Comparison of ENCODE assay signal across 9 cellular contexts in genomic region chr11:110295086-110295485, GRCh38. TPM values are rescaled to one million over a fixed set of nuclear protein-coding genes. Genes with fewer than 3 reads are reported as not detected.
A peak's percentile ranks its signal among the peaks of the same experiment; 100 is the strongest.
DNase-seq lines count a peak whose midpoint lies in the region; ATAC-seq and TF ChIP-seq lines count a peak whose summit lies in the region.
"Had no signal": no experiment of that assay in that cellular context is flagged by ENCODE, and none has a peak within 500 bp of the region (broad histone marks: within the 10 kb centered on the region; RNA-seq: fewer than 3 reads in every experiment).

No MANE protein-coding gene starts in this region.

- peaks cover 2% of the 10 kb centered on the region for H3K9me3 Mint-ChIP-seq in activated CD4-positive, alpha-beta T cell treated with anti-CD3 and anti-CD28 coated beads, Interleukin-2, amount 10 ng/mL, durations not matched to agents 7 days and 5 days
- H3K9me3 Mint-ChIP-seq in activated naive CD8-positive, alpha-beta T cell treated with anti-CD3 and anti-CD28 coated beads, Interleukin-2, amount 50 U/mL, for 24 hours: no peaks in the 10 kb centered on the region

- peaks cover 7% of the 10 kb centered on the region for H3K4me1 ChIP-seq in thymus (ENCODE audit: control insufficient read depth, insufficient read depth, low read length)

- no peaks in the 10 kb centered on the region for H3K27me3 Mint-ChIP-seq in activated CD4-positive, alpha-beta T cell treated with anti-CD3 and anti-CD28 coated beads, Interleukin-2, amount 10 ng/mL, durations not matched to agents 7 days and 5 days
- H3K27me3 Mint-ChIP-seq in activated naive CD8-positive, alpha-beta T cell treated with anti-CD3 and anti-CD28 coated beads, Interleukin-2, amount 50 U/mL, for 24 hours: no peaks in the 10 kb centered on the region

- H3K4me3 ChIP-seq in kidney epithelial cell (ENCODE audit: low read depth, low read length): peak overlapping the region; percentile 67
- peak overlapping the region; percentile 98 for H3K4me3 ChIP-seq in thymus (ENCODE audit: low read length)

- no peaks in the 10 kb centered on the region for H3K36me3 ChIP-seq in kidney epithelial cell (ENCODE audit: control insufficient read depth, insufficient read depth, low read length)
- H3K36me3 ChIP-seq in thymus (ENCODE audit: control insufficient read depth, insufficient read depth): peaks cover 3% of the 10 kb centered on the region

- no peak overlapping the region for H3K27ac ChIP-seq in thymus (ENCODE audit: low read depth)

- H3K36me3 Mint-ChIP-seq in activated CD4-positive, alpha-beta T cell treated with anti-CD3 and anti-CD28 coated beads, Interleukin-2, amount 10 ng/mL, durations not matched to agents 7 days and 5 days (ENCODE audit: low read depth): peaks cover 15% of the 10 kb centered on the region
- H3K36me3 Mint-ChIP-seq in activated naive CD8-positive, alpha-beta T cell treated with anti-CD3 and anti-CD28 coated beads, Interleukin-2, amount 50 U/mL, for 24 hours (ENCODE audit: low read depth): peaks cover 5% of the 10 kb centered on the region

- CTCF ChIA-PET in activated CD4-positive, alpha-beta T cell treated with anti-CD3 and anti-CD28 coated beads, Interleukin-2, amount 10 ng/mL, durations not matched to agents 7 days and 5 days (lab: Charles Lee): interaction anchor here (2.3 kb wide), 1 partner anchor 27 kb away, joined by 7 read pairs; no protein-coding TSS in a partner anchor

- no peak for DNase-seq in activated CD4-positive, alpha-beta T cell treated with anti-CD3 and anti-CD28 coated beads, Interleukin-2, amount 10 ng/mL, durations not matched to agents 7 days and 5 days
- DNase-seq in activated CD4-positive, alpha-beta T cell treated with anti-CD3 and anti-CD28 coated beads for 48 hours: no peak
- no peak for DNase-seq in activated naive CD8-positive, alpha-beta T cell treated with anti-CD3 and anti-CD28 coated beads, Interleukin-2, amount 50 U/mL, for 24 hours
- DNase-seq in kidney epithelial cell (ENCODE audit: low read depth): no peak
- no peak for DNase-seq in sciatic nerve (ENCODE audit: low spot score)
- no peak for DNase-seq in D341Med (ENCODE audit: low spot score)
- DNase-seq in NK-92 treated with Interleukin-12 subunit alpha and Interleukin-12 subunit beta, amount 100 ng/mL, for 24 hours (lab: John Stamatoyannopoulos, UW): no peak
- DNase-seq: DMS 273 treated with DMSO at 0.1 percent for 48 hours had no signal

- H3K27me3 ChIP-seq in kidney epithelial cell (ENCODE audit: control insufficient read depth, insufficient read depth, low read length) (no peaks in the 10 kb centered on the region), thymus (ENCODE audit: control insufficient read depth, insufficient read depth) (no peaks in the 10 kb centered on the region)

- 19% methylated on average over 4 of the region's 4 CpGs for WGBS in thymus

- ATAC-seq in activated naive CD8-positive, alpha-beta T cell treated with anti-CD3 and anti-CD28 coated beads, Interleukin-2, amount 50 U/mL, for 24 hours: no peak
- no peak for ATAC-seq in sciatic nerve

- H3K9me3 ChIP-seq in thymus (ENCODE audit: control insufficient read depth): no peaks in the 10 kb centered on the region

- peak overlapping the region; percentile 86 for H3K4me3 Mint-ChIP-seq in activated CD4-positive, alpha-beta T cell treated with anti-CD3 and anti-CD28 coated beads, Interleukin-2, amount 10 ng/mL, durations not matched to agents 7 days and 5 days
- H3K4me3 Mint-ChIP-seq in activated naive CD8-positive, alpha-beta T cell treated with anti-CD3 and anti-CD28 coated beads, Interleukin-2, amount 50 U/mL, for 24 hours: peak overlapping the region; percentile 92

- POLR2A ChIA-PET in activated CD4-positive, alpha-beta T cell treated with anti-CD3 and anti-CD28 coated beads, Interleukin-2, amount 10 ng/mL, durations not matched to agents 7 days and 5 days (lab: Charles Lee): no interaction called here

- TF ChIP-seq CTCF in kidney epithelial cell (IDR thresholded peaks at IDR 0.05; ENCODE audit: insufficient read depth, low read length, poor library complexity, severe bottlenecking): no peak

- peak overlapping the region; percentile 86 for H3K27ac Mint-ChIP-seq in activated CD4-positive, alpha-beta T cell treated with anti-CD3 and anti-CD28 coated beads, Interleukin-2, amount 10 ng/mL, durations not matched to agents 7 days and 5 days
- peak overlapping the region; percentile 88 for H3K27ac Mint-ChIP-seq in activated naive CD8-positive, alpha-beta T cell treated with anti-CD3 and anti-CD28 coated beads, Interleukin-2, amount 50 U/mL, for 24 hours

- intact Hi-C loops in sciatic nerve (cut with DNase I): no loop called here

- peaks cover 57% of the 10 kb centered on the region for H3K4me1 Mint-ChIP-seq in activated CD4-positive, alpha-beta T cell treated with anti-CD3 and anti-CD28 coated beads, Interleukin-2, amount 10 ng/mL, durations not matched to agents 7 days and 5 days
- H3K4me1 Mint-ChIP-seq in activated naive CD8-positive, alpha-beta T cell treated with anti-CD3 and anti-CD28 coated beads, Interleukin-2, amount 50 U/mL, for 24 hours: peaks cover 48% of the 10 kb centered on the region

RNA-seq across cellular contexts. Expression of gene RDX, which starts 1.3 kb away (rescaled TPM):
- total RNA-seq in activated CD4-positive, alpha-beta T cell treated with anti-CD3 and anti-CD28 coated beads, Interleukin-2, amount 10 ng/mL, durations not matched to agents 7 days and 5 days: 10 to 100 TPM; 37.6 to 47.1 TPM
- total RNA-seq in kidney epithelial cell: 39.8 and 46.7 TPM in 2 replicates
- polyA plus RNA-seq in thymus: 23.5 TPM
- total RNA-seq in sciatic nerve: 195 TPM
